Comparison of ENCODE assay signal across 9 cellular contexts in genomic region chr13:108495686-108496363, GRCh38.
DNase-seq lines count a peak whose midpoint lies in the region; ATAC-seq, FAIRE-seq and TF ChIP-seq lines count a peak whose summit lies in the region.
"Had no signal": no experiment of that assay in that cellular context is flagged by ENCODE, and none has a peak within 500 bp of the region (broad histone marks: within the 10 kb centered on the region; RNA-seq: fewer than 3 reads in every experiment).

No MANE protein-coding gene starts in this region.

- H3K9me3 Mint-ChIP-seq in chondrocyte (ENCODE audit: low read depth) = no peaks in the 10 kb centered on the region

- H3K4me3 Mint-ChIP-seq in chondrocyte (ENCODE audit: unreplicated experiment) = peak overlapping the region; percentile 64

- H3K27ac Mint-ChIP-seq in chondrocyte (ENCODE audit: unreplicated experiment) = no peak overlapping the region

- TF ChIP-seq EP300 in A549 (IDR thresholded peaks at IDR 0.05) = no peak

- WGBS in A549 (ENCODE audit: missing lambda C conversion rate) = 9% methylated on average over 27 of the region's 84 CpGs

- DNase-seq in A549 (ENCODE audit: low read depth in 1 of 2, low spot score in 1 of 2) (peak in 1 of 2 experiments; percentile 16), KBM-7 (peak; percentile 23), chondrocyte (ENCODE audit: low spot score) (no peak), mucosa of descending colon (no peak), glomerular visceral epithelial cell (ENCODE audit: extremely low spot score) (no peak), HCEC 1CT (no peak), HEK293T (ENCODE audit: extremely low spot score) (no peak)
- DNase-seq: SJCRH30 had no signal

- H3K4me2 ChIP-seq in A549 = peak overlapping the region; percentile 94

- H3K4me1 ChIP-seq in A549 (no peaks in the 10 kb centered on the region), mucosa of descending colon (ENCODE audit: low read depth) (no peaks in the 10 kb centered on the region)
- H3K4me1 ChIP-seq: SJCRH30 had no signal

- CTCF ChIA-PET in A549 (lab: Yijun Ruan, JAX) (no interaction called here), HEK293T (lab: Yijun Ruan, JAX) (no interaction called here)

- intact Hi-C loops in mucosa of descending colon (cut with DNase I, micrococcal nuclease) = no loop called here

- in situ Hi-C loops in KBM-7 (cut with MboI; ENCODE audit: low pct_unique_long_range_greater_than_20kb, low sequenced_read_pairs) = no loop called here

- H3K36me3 Mint-ChIP-seq in chondrocyte (ENCODE audit: low read depth) = peaks cover 2% of the 10 kb centered on the region

- TF ChIP-seq RAD21 in A549 (conservative IDR thresholded peaks at IDR 0.05 in 1 of 2, IDR thresholded peaks at IDR 0.05 in 1 of 2) = no peak

- TF ChIP-seq CTCF in A549 (IDR thresholded peaks at IDR 0.05) = no peak
- no peak for TF ChIP-seq CTCF in chondrocyte (IDR thresholded peaks at IDR 0.05)
- no peak for TF ChIP-seq CTCF in mucosa of descending colon (IDR thresholded peaks at IDR 0.05)

- FAIRE-seq in A549 (lab: Jason Lieb, UNC) = no peak

- H3K4me1 Mint-ChIP-seq in chondrocyte (ENCODE audit: low read depth) = peaks cover 18% of the 10 kb centered on the region

- H3K4me3 ChIP-seq in A549 (peak overlapping the region; percentile 59), mucosa of descending colon (no peak overlapping the region)
- H3K4me3 ChIP-seq: SJCRH30 had no signal

- no peaks in the 10 kb centered on the region for H3K36me3 ChIP-seq in mucosa of descending colon (ENCODE audit: low read depth)
- H3K36me3 ChIP-seq: SJCRH30 had no signal

- H3K9me3 ChIP-seq in A549 (no peaks in the 10 kb centered on the region), mucosa of descending colon (no peaks in the 10 kb centered on the region)
- H3K9me3 ChIP-seq: SJCRH30 had no signal

- no peak for TF ChIP-seq POLR2A in A549 (IDR thresholded peaks at IDR 0.05; ENCODE audit: low read length)

- peaks cover 62% of the 10 kb centered on the region for H3K27me3 Mint-ChIP-seq in chondrocyte (ENCODE audit: low read depth)

- ATAC-seq in A549 = peak; percentile 60 to 74; a peak in 5 of 6 replicates
- peak; percentile 24 for ATAC-seq in mucosa of descending colon
- ATAC-seq in GM18870 (IDR thresholded peaks at IDR 0.05; ENCODE audit: unreplicated experiment) = no peak

- peak overlapping the region in 1 of 2 experiments; percentile 72; a peak in 4 of 6 replicates for H3K27ac ChIP-seq in A549
- H3K27ac ChIP-seq: SJCRH30 had no signal

- POLR2A ChIA-PET in A549 (lab: Yijun Ruan, JAX) = no interaction called here
- POLR2A ChIA-PET in HEK293T (lab: Yijun Ruan, JAX) = no interaction called here

TF ChIP-seq in A549, 52 proteins besides CTCF, POLR2A, EP300 and RAD21:
- TF ChIP-seq HMGXB4 (CRISPR knock-in tag; IDR thresholded peaks at IDR 0.05; ENCODE audit: borderline replicate concordance) = no peak
- no peak for TF ChIP-seq CBX8 (IDR thresholded peaks at IDR 0.05)
- no peak for TF ChIP-seq E2F6 (IDR thresholded peaks at IDR 0.05; ENCODE audit: borderline replicate concordance, low read depth)
- TF ChIP-seq EHMT2 (IDR thresholded peaks at IDR 0.05; ENCODE audit: low read depth) = no peak
- no peak for TF ChIP-seq KDM1A (IDR thresholded peaks at IDR 0.05; ENCODE audit: low read depth)
- no peak for TF ChIP-seq HOXB5 (CRISPR knock-in tag; IDR thresholded peaks at IDR 0.05)
- TF ChIP-seq HEYL (CRISPR knock-in tag; IDR thresholded peaks at IDR 0.05) = no peak

TF ChIP-seq in HEK293T, 16 proteins besides CTCF, POLR2A, EP300 and RAD21:
- TF ChIP-seq TARDBP (IDR thresholded peaks at IDR 0.05) = no peak
